17 cellular contexts compared by ENCODE assay signal in the genomic region with DNA sequence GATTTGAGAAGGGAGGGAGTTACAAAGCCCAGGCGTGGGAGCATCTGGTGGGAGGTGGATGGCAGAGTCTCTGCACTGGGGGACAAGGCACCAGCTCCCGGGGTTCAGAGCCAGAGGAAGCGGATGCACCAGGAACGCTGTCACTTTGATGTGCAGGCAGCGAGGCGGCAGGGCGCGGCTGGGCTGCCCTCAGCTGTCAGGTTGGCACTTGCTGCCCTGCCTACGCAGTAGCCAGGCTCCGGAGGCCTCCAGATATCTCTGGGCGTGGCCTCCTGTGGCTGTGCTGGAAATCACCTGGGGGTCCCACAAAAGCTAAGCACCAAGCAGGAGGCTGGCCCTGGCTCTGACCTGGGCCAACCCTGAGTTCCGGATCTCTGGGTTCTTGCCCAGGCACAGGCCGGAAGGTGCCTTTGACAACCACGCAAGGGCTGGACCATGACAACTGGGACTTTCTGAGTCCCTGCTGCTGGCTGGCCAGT.
A peak's percentile ranks its signal among the peaks of the same experiment; 100 is the strongest.
DNase-seq lines count a peak whose midpoint lies in the region; ATAC-seq and TF ChIP-seq lines count a peak whose summit lies in the region.
"Had no signal": no experiment of that assay in that cellular context is flagged by ENCODE, and none has a peak within 500 bp of the region (broad histone marks: within the 10 kb centered on the region; RNA-seq: fewer than 3 reads in every experiment).

No MANE protein-coding gene starts in this region.

- TF ChIP-seq POLR2A in HCT116 (IDR thresholded peaks at IDR 0.05; ENCODE audit: borderline replicate concordance, extremely low read depth, insufficient read depth, insufficient read length) (no peak), erythroblast (IDR thresholded peaks at IDR 0.05; ENCODE audit: low read length) (no peak)

- H3K9me2 ChIP-seq in HCT116 (ENCODE audit: insufficient read depth) = no peaks in the 10 kb centered on the region

- peak overlapping the region; percentile 71 for H3K9ac ChIP-seq in HCT116 (ENCODE audit: low read length)
- no peak overlapping the region for H3K9ac ChIP-seq in skeletal muscle satellite cell (ENCODE audit: low read depth, low read length)

- DNase-seq in HCT116 (ENCODE audit: low read depth, low spot score) (peak; percentile 74), MCF 10A (ENCODE audit: unreplicated experiment) (peak; percentile 63), left kidney (ENCODE audit: low read depth, low spot score) (peak; percentile 77), erythroblast (lab: John Stamatoyannopoulos, UW) (no peak), superior temporal gyrus (ENCODE audit: extremely low spot score) (no peak), glomerular visceral epithelial cell (ENCODE audit: extremely low spot score) (no peak)
- DNase-seq: activated CD8-positive, alpha-beta memory T cell treated with anti-CD3 and anti-CD28 coated beads, Interleukin-2, amount 50 U/mL, for 4 hours; activated naive CD4-positive, alpha-beta T cell; aorta; CD8-positive, alpha-beta T cell; NCI-H446; stimulated activated CD4-positive, alpha-beta T cell treated with anti-CD3 and anti-CD28 coated beads, Interleukin-1b, Interleukin-23, amount 100 ng/mL, for 48 hours had no signal

- no peak for TF ChIP-seq CTCF in HCT116 (IDR thresholded peaks at IDR 0.05 in 2 of 3, conservative IDR thresholded peaks at IDR 0.05 in 1 of 3; ENCODE audit: borderline replicate concordance in 1 of 3, insufficient read depth in 1 of 3, low read depth in 2 of 3, low read length in 2 of 3)
- no peak for TF ChIP-seq CTCF in MCF 10A (IDR thresholded peaks at IDR 0.05; ENCODE audit: unreplicated experiment)

- no peaks in the 10 kb centered on the region for H3K9me3 Mint-ChIP-seq in MCF 10A (ENCODE audit: unreplicated experiment)
- H3K9me3 Mint-ChIP-seq: CD8-positive, alpha-beta T cell had no signal

- no peak overlapping the region for H2AFZ ChIP-seq in HCT116 (ENCODE audit: low read depth, low read length, poor library complexity, severe bottlenecking)

- H3K4me3 ChIP-seq in HCT116 (replicated peaks in 1 of 2; ENCODE audit: low read depth in 1 of 2, low read length in 2 of 2) = peak overlapping the region in 1 of 2 experiments; percentile 29; a peak in 2 of 4 replicates
- H3K4me3 ChIP-seq in skeletal muscle satellite cell (ENCODE audit: low read length) = no peak overlapping the region
- H3K4me3 ChIP-seq: vagina had no signal

- H3K4me1 ChIP-seq in HCT116 (ENCODE audit: control insufficient read depth in 1 of 2, insufficient read depth in 2 of 2, low read length in 2 of 2) = peaks cover 75 to 97% of the 10 kb centered on the region in 2 experiments
- H3K4me1 ChIP-seq in skeletal muscle satellite cell (ENCODE audit: control insufficient read depth, insufficient read depth, low read length) = peaks cover 16% of the 10 kb centered on the region
- H3K4me1 ChIP-seq: vagina had no signal

- H3K27ac Mint-ChIP-seq in MCF 10A (ENCODE audit: low read depth, unreplicated experiment) = peak overlapping the region; percentile 11
- H3K27ac Mint-ChIP-seq: CD8-positive, alpha-beta T cell; nephron had no signal

- H3K36me3 ChIP-seq in HCT116 (ENCODE audit: control insufficient read depth in 1 of 2, insufficient read depth in 2 of 2, low read length in 2 of 2) (no peaks in the 10 kb centered on the region), skeletal muscle satellite cell (ENCODE audit: insufficient read depth, low read length) (no peaks in the 10 kb centered on the region)
- H3K36me3 ChIP-seq: vagina had no signal

- ATAC-seq in HCT116 = peak; percentile 71
- no peak for ATAC-seq in GM21526 (IDR thresholded peaks at IDR 0.05; ENCODE audit: low FRiP score, unreplicated experiment)
- ATAC-seq: activated CD4-positive, CD25-positive, alpha-beta regulatory T cell treated with anti-CD3 and anti-CD28 coated beads, Interleukin-2, amount 50 U/mL, for 24 hours; CD8-positive, alpha-beta T cell had no signal

- intact Hi-C loops in HCT116 (cut with micrococcal nuclease) (loop anchor here (2.0 to 5.0 kb wide), 2 partner anchors 62 to 220 kb away; partner anchors contain the start of gene MED13L), MCF 10A (cut with micrococcal nuclease) (no loop called here)

- H3K79me2 ChIP-seq in HCT116 (ENCODE audit: insufficient read depth, low read length) = peaks cover 11% of the 10 kb centered on the region; the same call in 1 of the 2 replicates

- H3K4me3 Mint-ChIP-seq in MCF 10A (ENCODE audit: unreplicated experiment) = no peak overlapping the region
- H3K4me3 Mint-ChIP-seq: CD8-positive, alpha-beta T cell; nephron had no signal

- no peaks in the 10 kb centered on the region for H3K27me3 Mint-ChIP-seq in MCF 10A (ENCODE audit: insufficient read depth, unreplicated experiment)

- BruUV-seq in HCT116 (replicated peaks; lab: Mats Ljungman, UMichigan) (no TSS peak), MCF 10A (replicated peaks; lab: Mats Ljungman, UMichigan) (no TSS peak)

- POLR2A ChIA-PET in HCT116 (lab: Charles Lee) = interaction anchor here (1.0 to 5.7 kb wide), 5 partner anchors 10 to 94 kb away, joined by 3 to 53 read pairs (median 4); no protein-coding TSS in a partner anchor
- POLR2A ChIA-PET in MCF 10A (lab: Yijun Ruan, JAX) = no interaction called here

- no peak for TF ChIP-seq RAD21 in HCT116 (IDR thresholded peaks at IDR 0.05; ENCODE audit: low read depth)

- no peaks in the 10 kb centered on the region for H3K9me3 ChIP-seq in HCT116 (ENCODE audit: control insufficient read depth in 1 of 2, insufficient read depth in 1 of 2, low read depth in 1 of 2, low read length in 2 of 2)
- no peaks in the 10 kb centered on the region for H3K9me3 ChIP-seq in skeletal muscle satellite cell (replicated peaks; ENCODE audit: low read length)
- H3K9me3 ChIP-seq: vagina had no signal

- H3K27ac ChIP-seq in HCT116 (ENCODE audit: low read depth, low read length) = peak overlapping the region; percentile 99
- H3K27ac ChIP-seq: vagina had no signal

- H3K4me1 Mint-ChIP-seq in MCF 10A (ENCODE audit: insufficient read depth, unreplicated experiment) = peaks cover 12% of the 10 kb centered on the region

- CTCF ChIA-PET in HCT116 (lab: Charles Lee) (no interaction called here), MCF 10A (lab: Yijun Ruan, JAX) (interaction anchor here (0.7 kb wide), 1 partner anchor 249 kb away, joined by 4 read pairs; no protein-coding TSS in a partner anchor)

- H3K4me2 ChIP-seq in HCT116 (ENCODE audit: low read length) (peak overlapping the region; percentile 72), skeletal muscle satellite cell (ENCODE audit: low read length) (peak overlapping the region; percentile 5)

- H4K20me1 ChIP-seq in HCT116 (ENCODE audit: insufficient read depth) = no peaks in the 10 kb centered on the region

- H3K36me3 Mint-ChIP-seq in MCF 10A (ENCODE audit: insufficient read depth, unreplicated experiment) = no peaks in the 10 kb centered on the region
- H3K36me3 Mint-ChIP-seq: CD8-positive, alpha-beta T cell had no signal

- RAD21 ChIA-PET in HCT116 (lab: Charles Lee; ENCODE audit: low non-redundant PET in 1 of 2, low total read pairs in 2 of 2, uncharacterized antibody in 2 of 2, unreplicated experiment in 2 of 2) = interaction anchor here in 1 of 2 experiments (1.1 kb wide), 1 partner anchor 11 kb away, joined by 3 read pairs; no protein-coding TSS in a partner anchor

- H3K27me3 ChIP-seq in HCT116 (ENCODE audit: insufficient read depth, low read length) (no peaks in the 10 kb centered on the region), skeletal muscle satellite cell (ENCODE audit: control insufficient read depth, insufficient read depth, low read length) (no peaks in the 10 kb centered on the region)
- H3K27me3 ChIP-seq: vagina had no signal

TF ChIP-seq in HCT116, 20 proteins besides CTCF, POLR2A, EP300 and RAD21:
- TF ChIP-seq EZH2 (IDR thresholded peaks at IDR 0.05) (no peak), FOSL1 (IDR thresholded peaks at IDR 0.05; ENCODE audit: low read depth) (no peak), ZFX (IDR thresholded peaks at IDR 0.05) (peak; percentile 33; the same call in 1 of the 2 replicates), MAX (IDR thresholded peaks at IDR 0.05) (no peak), POLR2AphosphoS5 (IDR thresholded peaks at IDR 0.05; ENCODE audit: low read depth, low read length) (peak; percentile 53; the same call in 1 of the 2 replicates), TCF7L2 (IDR thresholded peaks at IDR 0.05; ENCODE audit: borderline replicate concordance, extremely low read depth, insufficient read depth, insufficient read length) (peak; percentile 97), SRF (IDR thresholded peaks at IDR 0.05; ENCODE audit: low read depth) (no peak)
- TF ChIP-seq, protein P1, sequence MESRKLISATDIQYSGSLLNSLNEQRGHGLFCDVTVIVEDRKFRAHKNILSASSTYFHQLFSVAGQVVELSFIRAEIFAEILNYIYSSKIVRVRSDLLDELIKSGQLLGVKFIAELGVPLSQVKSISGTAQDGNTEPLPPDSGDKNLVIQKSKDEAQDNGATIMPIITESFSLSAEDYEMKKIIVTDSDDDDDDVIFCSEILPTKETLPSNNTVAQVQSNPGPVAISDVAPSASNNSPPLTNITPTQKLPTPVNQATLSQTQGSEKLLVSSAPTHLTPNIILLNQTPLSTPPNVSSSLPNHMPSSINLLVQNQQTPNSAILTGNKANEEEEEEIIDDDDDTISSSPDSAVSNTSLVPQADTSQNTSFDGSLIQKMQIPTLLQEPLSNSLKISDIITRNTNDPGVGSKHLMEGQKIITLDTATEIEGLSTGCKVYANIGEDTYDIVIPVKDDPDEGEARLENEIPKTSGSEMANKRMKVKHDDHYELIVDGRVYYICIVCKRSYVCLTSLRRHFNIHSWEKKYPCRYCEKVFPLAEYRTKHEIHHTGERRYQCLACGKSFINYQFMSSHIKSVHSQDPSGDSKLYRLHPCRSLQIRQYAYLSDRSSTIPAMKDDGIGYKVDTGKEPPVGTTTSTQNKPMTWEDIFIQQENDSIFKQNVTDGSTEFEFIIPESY (IDR thresholded peaks at IDR 0.05; ENCODE audit: extremely low read depth, insufficient replicate concordance, low read length) = no peak

Comparison
In these comparisons a context has a peak if more than half of its experiments do, and no peak if none do; other contexts are left out.
1. DNase-seq: peak in HCT116 (single experiment), MCF 10A (single experiment) and left kidney (single experiment); none in erythroblast (0 of 2), superior temporal gyrus (single experiment) and glomerular visceral epithelial cell (single experiment).